Comparison of ENCODE assay signal across 11 cellular contexts in genomic region chr3:185322111-185322510, GRCh38. TPM values are rescaled to one million over a fixed set of nuclear protein-coding genes. Genes with fewer than 3 reads are reported as not detected.
DNase-seq lines count a peak whose midpoint lies in the region; ATAC-seq and TF ChIP-seq lines count a peak whose summit lies in the region.
"Had no signal": no experiment of that assay in that cellular context is flagged by ENCODE, and none has a peak within 500 bp of the region (broad histone marks: within the 10 kb centered on the region; RNA-seq: fewer than 3 reads in every experiment).

No MANE protein-coding gene starts in this region.

- H4K20me1 ChIP-seq in IMR-90 (ENCODE audit: insufficient read depth, low read length): no peaks in the 10 kb centered on the region

- no peaks in the 10 kb centered on the region for H3K36me3 ChIP-seq in IMR-90 (ENCODE audit: control insufficient read depth, insufficient read depth, low read length)
- H3K36me3 ChIP-seq: HAP-1 had no signal

- H2AK5ac ChIP-seq in IMR-90 (ENCODE audit: low read depth, low read length): no peak overlapping the region

- no peak overlapping the region for H4K8ac ChIP-seq in IMR-90 (ENCODE audit: low read depth in 2 of 2, low read length in 2 of 2)

- no peaks in the 10 kb centered on the region for H3K27me3 Mint-ChIP-seq in endothelial cell (ENCODE audit: unreplicated experiment)

- in situ Hi-C loops in IMR-90 (cut with MboI; ENCODE audit: low sequenced_read_pairs): no loop called here

- TF ChIP-seq POLR2A in IMR-90 (IDR thresholded peaks at IDR 0.05; ENCODE audit: low read depth, low read length): no peak

- H4K5ac ChIP-seq in IMR-90 (ENCODE audit: low read depth, low read length): no peak overlapping the region

- no peak overlapping the region for H3K4me3 Mint-ChIP-seq in endothelial cell (ENCODE audit: unreplicated experiment)
- H3K4me3 Mint-ChIP-seq: CD4-positive, CD25-positive, alpha-beta regulatory T cell had no signal

- 0 out of 2 replicates have a peak, but pooled peaks cover under 1% of the 10 kb centered on the region for H3K4me1 ChIP-seq in IMR-90 (ENCODE audit: control insufficient read depth, insufficient read depth, low read length)

- no peak for DNase-seq in IMR-90
- DNase-seq in OCI-M1 (lab: John Stamatoyannopoulos, UW): peak; percentile 32
- no peak for DNase-seq in endothelial cell (ENCODE audit: low spot score)
- DNase-seq in NCI-H1092 treated with DMSO at 0.1 percent for 48 hours (lab: John Stamatoyannopoulos, UW): no peak
- no peak for DNase-seq in SIG-M5 (lab: John Stamatoyannopoulos, UW)
- no peak for DNase-seq in NCI-H510A (lab: John Stamatoyannopoulos, UW)
- DNase-seq: CD4-positive, CD25-positive, alpha-beta regulatory T cell; DMS79; GOT3 had no signal

- no peak overlapping the region for H3K23ac ChIP-seq in IMR-90 (ENCODE audit: low read depth, low read length)

- H3K4ac ChIP-seq in IMR-90 (ENCODE audit: low read depth, low read length): no peak overlapping the region

- H3K56ac ChIP-seq in IMR-90 (ENCODE audit: extremely low read depth, insufficient read depth, low read length): no peak overlapping the region

- H2BK20ac ChIP-seq in IMR-90 (ENCODE audit: low read depth, low read length): no peak overlapping the region

- H3K9me3 Mint-ChIP-seq in endothelial cell (ENCODE audit: unreplicated experiment): no peaks in the 10 kb centered on the region
- H3K9me3 Mint-ChIP-seq: CD4-positive, CD25-positive, alpha-beta regulatory T cell had no signal

- no TSS peak for BruUV-seq in IMR-90 (replicated peaks; lab: Mats Ljungman, UMichigan)

- peaks cover 4% of the 10 kb centered on the region for H3K36me3 Mint-ChIP-seq in endothelial cell (ENCODE audit: low read depth, unreplicated experiment)
- H3K36me3 Mint-ChIP-seq: CD4-positive, CD25-positive, alpha-beta regulatory T cell had no signal

- H3K79me1 ChIP-seq in IMR-90 (ENCODE audit: low read depth in 1 of 2, low read length in 2 of 2): no peaks in the 10 kb centered on the region

- H3K4me1 Mint-ChIP-seq in endothelial cell (ENCODE audit: unreplicated experiment): peaks cover 17% of the 10 kb centered on the region

- H3K27ac ChIP-seq in IMR-90 (ENCODE audit: insufficient read depth, low read length): no peak overlapping the region

- H2AK9ac ChIP-seq in IMR-90 (replicated peaks; ENCODE audit: low read depth, low read length, poor library complexity): no peak overlapping the region

- no peak overlapping the region for H2BK15ac ChIP-seq in IMR-90 (ENCODE audit: low read depth, low read length)

- H3K9ac ChIP-seq in IMR-90 (ENCODE audit: low read depth, low read length): no peak overlapping the region

- H4K91ac ChIP-seq in IMR-90 (ENCODE audit: insufficient read depth, low read depth, low read length): no peak overlapping the region

- intact Hi-C loops in IMR-90 (cut with micrococcal nuclease): no loop called here

- H3K27ac Mint-ChIP-seq in endothelial cell (ENCODE audit: unreplicated experiment): peak overlapping the region; percentile 62
- H3K27ac Mint-ChIP-seq: CD4-positive, CD25-positive, alpha-beta regulatory T cell had no signal

- H3K14ac ChIP-seq in IMR-90 (replicated peaks; ENCODE audit: low read depth, low read length): no peak overlapping the region

- H3K9me3 ChIP-seq in IMR-90 (ENCODE audit: control insufficient read depth, insufficient read depth, low read length): no peaks in the 10 kb centered on the region
- H3K9me3 ChIP-seq: HAP-1 had no signal

- POLR2A ChIA-PET in IMR-90 (lab: Charles Lee; ENCODE audit: unreplicated experiment): no interaction called here

- H3K4me2 ChIP-seq in IMR-90 (ENCODE audit: low read depth, low read length): peak overlapping the region; percentile 34

- H3K4me3 ChIP-seq in IMR-90 (ENCODE audit: insufficient read depth, low read depth, low read length): no peak overlapping the region
- H3K4me3 ChIP-seq: HAP-1 had no signal

- WGBS in IMR-90 (ENCODE audit: extremely low coverage in 2 of 2, insufficient read length in 1 of 2), 2 experiments: no CpG with 5 or more reads among the region's 3 CpGs

- dilution Hi-C loops in IMR-90 (cut with HindIII; ENCODE audit: low sequenced_read_pairs, unreplicated experiment): no loop called here

- 0 out of 2 replicates have a peak, but pooled peaks have one; percentile 27 for ATAC-seq in IMR-90 (ENCODE audit: low read depth)
- ATAC-seq in GM21381 (IDR thresholded peaks at IDR 0.05; ENCODE audit: unreplicated experiment): no peak

- H2AFZ ChIP-seq in IMR-90 (replicated peaks; ENCODE audit: low read length, poor library complexity): no peak overlapping the region

- TF ChIP-seq CTCF in IMR-90 (conservative IDR thresholded peaks at IDR 0.05; ENCODE audit: low read depth, low read length) (no peak), endothelial cell (IDR thresholded peaks at IDR 0.05; ENCODE audit: unreplicated experiment) (no peak)

- CTCF ChIA-PET in IMR-90 (lab: Yijun Ruan, JAX): interaction anchor here (0.9 kb wide), 1 partner anchor 10 kb away, joined by 3 read pairs; no protein-coding TSS in a partner anchor

- peaks cover 5% of the 10 kb centered on the region; the same call in 1 of the 2 replicates for H3K9me1 ChIP-seq in IMR-90 (ENCODE audit: insufficient read depth, low read length)

- H3K18ac ChIP-seq in IMR-90 (ENCODE audit: low read depth, low read length): no peak overlapping the region

- TF ChIP-seq RAD21 in IMR-90 (IDR thresholded peaks at IDR 0.05; ENCODE audit: low read length): no peak

- no peak overlapping the region for H2BK5ac ChIP-seq in IMR-90 (ENCODE audit: low read depth, low read length, poor library complexity, severe bottlenecking)

- no peaks in the 10 kb centered on the region for H3K27me3 ChIP-seq in IMR-90 (ENCODE audit: control insufficient read depth, insufficient read depth, low read length)

- no peak overlapping the region for H2BK120ac ChIP-seq in IMR-90 (ENCODE audit: low read depth, low read length)

TF ChIP-seq in IMR-90, 13 proteins besides CTCF, POLR2A, EP300 and RAD21:
- TF ChIP-seq RFX5 (IDR thresholded peaks at IDR 0.05; ENCODE audit: low read depth, low read length) (no peak), USF2 (IDR thresholded peaks at IDR 0.05; ENCODE audit: low read depth, low read length) (no peak), MAFK (IDR thresholded peaks at IDR 0.05; ENCODE audit: low read depth, low read length) (no peak), MAZ (IDR thresholded peaks at IDR 0.05; ENCODE audit: borderline replicate concordance, low read depth, low read length) (no peak), SMC3 (IDR thresholded peaks at IDR 0.05; ENCODE audit: low read depth, low read length) (no peak), FOS (IDR thresholded peaks at IDR 0.05; ENCODE audit: low read depth, low read length) (no peak), CEBPB (IDR thresholded peaks at IDR 0.05; ENCODE audit: low read depth, low read length) (no peak), NFE2L2 (IDR thresholded peaks at IDR 0.05; ENCODE audit: low read depth, low read length) (no peak), ELK1 (IDR thresholded peaks at IDR 0.05; ENCODE audit: borderline replicate concordance, low read depth, low read length) (no peak), BHLHE40 (IDR thresholded peaks at IDR 0.05; ENCODE audit: low read depth, low read length) (no peak), CHD1 (IDR thresholded peaks at IDR 0.05; ENCODE audit: low read depth, low read length) (no peak), MXI1 (IDR thresholded peaks at IDR 0.05; ENCODE audit: borderline replicate concordance, low read depth, low read length) (no peak), RCOR1 (IDR thresholded peaks at IDR 0.05; ENCODE audit: insufficient replicate concordance, low read length) (no peak)

RNA-seq across cellular contexts. Expression of gene MAP3K13, which starts 40.8 kb away (rescaled TPM):
- total RNA-seq in IMR-90 (2012; rRNA removed): 17.6 and 19.2 TPM in 2 replicates
- 8.6 and 9.9 TPM in 2 replicates for polyA plus RNA-seq in IMR-90 (2012; rRNA removed)
- polyA plus RNA-seq in IMR-90 (2012; cell fraction: cytosol; rRNA removed): 2.5 and 2.8 TPM in 2 replicates
- 1.3 and 5.4 TPM in 2 replicates for polyA plus RNA-seq in IMR-90 (2012; cell fraction: nucleus; rRNA removed; ENCODE audit: low replicate concordance)
- total RNA-seq in endothelial cell (ENCODE audit: unreplicated experiment): 26.4 TPM
